Comparison of ENCODE assay signal across 15 cellular contexts in the genomic region with DNA sequence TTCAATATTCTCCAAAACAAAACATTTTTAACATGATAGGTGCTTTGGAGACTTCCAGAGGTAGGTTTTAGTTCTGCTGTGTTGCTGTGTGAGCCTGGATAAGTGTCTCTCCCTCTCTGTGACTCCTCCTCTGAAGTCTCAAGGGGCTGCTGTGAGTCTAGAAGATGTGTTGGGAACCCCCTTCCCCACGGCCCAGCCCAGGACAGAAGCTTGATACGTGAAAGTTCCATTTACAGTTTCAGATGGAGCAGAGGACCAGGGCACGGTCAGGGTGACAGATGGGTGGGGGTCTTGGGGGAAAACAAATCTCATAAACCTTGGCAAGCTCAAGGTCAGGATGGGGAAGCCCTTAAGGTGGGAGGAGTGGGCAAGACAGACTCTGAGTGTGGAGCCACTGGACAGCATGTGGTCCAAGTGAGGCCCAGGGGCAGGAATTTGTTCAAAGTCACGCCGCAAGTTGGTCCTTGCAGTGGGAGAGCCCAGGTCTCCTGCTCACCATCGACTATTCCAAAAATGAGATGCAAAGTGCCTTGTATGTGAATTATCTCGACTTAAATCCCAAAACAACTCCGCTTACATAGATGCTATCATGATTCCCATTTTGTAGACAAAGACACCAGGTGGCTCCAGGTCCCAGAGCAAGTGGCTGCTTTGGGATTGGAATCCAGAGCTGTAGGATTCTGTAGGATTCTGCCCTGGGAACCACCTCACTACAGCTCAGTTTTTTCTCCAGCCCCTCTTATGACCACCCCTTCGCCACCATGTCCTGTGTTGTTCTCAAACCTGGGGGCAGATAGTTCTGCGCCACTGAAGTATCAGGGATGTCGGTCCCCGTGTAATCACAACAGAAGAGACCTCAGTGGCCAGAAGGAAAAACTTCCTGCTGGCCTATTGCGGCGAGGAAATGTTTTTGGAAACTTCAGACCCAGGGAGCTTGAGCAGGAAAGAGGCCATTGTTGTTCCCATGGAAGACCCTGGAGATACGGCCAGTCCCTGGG. TPM values are rescaled to one million over a fixed set of nuclear protein-coding genes. Genes with fewer than 3 reads are reported as not detected.
DNase-seq lines count a peak whose midpoint lies in the region; ATAC-seq, FAIRE-seq and TF ChIP-seq lines count a peak whose summit lies in the region.
"Had no signal": no experiment of that assay in that cellular context is flagged by ENCODE, and none has a peak within 500 bp of the region (broad histone marks: within the 10 kb centered on the region; RNA-seq: fewer than 3 reads in every experiment).

No MANE protein-coding gene starts in this region.

- peaks cover 43% of the 10 kb centered on the region for H3K36me3 ChIP-seq in MG63
- peaks cover 33% of the 10 kb centered on the region for H3K36me3 ChIP-seq in lower lobe of right lung
- H3K36me3 ChIP-seq in thoracic aorta: peaks cover 5% of the 10 kb centered on the region
- H3K36me3 ChIP-seq: ovary had no signal

- H3K4me3 ChIP-seq in MG63 (peak overlapping the region; percentile 53; the same call in 1 of the 2 replicates), coronary artery (peak overlapping the region; percentile 82), lower lobe of right lung (peak overlapping the region; percentile 69), thoracic aorta (peak overlapping the region; percentile 87)

- no peaks in the 10 kb centered on the region for H3K27me3 ChIP-seq in MG63
- H3K27me3 ChIP-seq in lower lobe of right lung (ENCODE audit: low read depth): no peaks in the 10 kb centered on the region
- no peaks in the 10 kb centered on the region for H3K27me3 ChIP-seq in thoracic aorta (replicated peaks; ENCODE audit: insufficient read depth)
- H3K27me3 ChIP-seq: ovary had no signal

- no peak for FAIRE-seq in RCC 7860 (lab: Jason Lieb, UNC)

- intact Hi-C loops in lower lobe of right lung (cut with DNase I): loop anchor here (10.0 kb wide), 1 partner anchor 88 kb away; no protein-coding TSS in a partner anchor

- TF ChIP-seq CTCF in coronary artery (IDR thresholded peaks at IDR 0.05) (no peak), lower lobe of right lung (IDR thresholded peaks at IDR 0.05) (no peak), thoracic aorta (IDR thresholded peaks at IDR 0.05) (no peak)

- peaks cover 77% of the 10 kb centered on the region for H3K4me1 ChIP-seq in lower lobe of right lung
- peaks cover 31 to 90% of the 10 kb centered on the region in 2 donors for H3K4me1 ChIP-seq in thoracic aorta (ENCODE audit: control insufficient read depth in 1 of 2, low read depth in 2 of 2)

- DNase-seq in MG63: no peak
- DNase-seq in coronary artery (ENCODE audit: low spot score): no peak
- DNase-seq in lower lobe of right lung: no peak
- no peak for DNase-seq in thoracic aorta (ENCODE audit: low spot score)
- DNase-seq in RCC 7860 (ENCODE audit: low spot score): no peak
- DNase-seq in activated CD4-positive, alpha-beta T cell treated with anti-CD3 and anti-CD28 coated beads, Interleukin-2, amount 50 U/mL, for 48 hours: no peak
- DNase-seq: activated CD4-positive, alpha-beta memory T cell treated with anti-CD3 and anti-CD28 coated beads for 36 hours; CD8-positive, alpha-beta memory T cell; effector memory CD8-positive, alpha-beta T cell; GDM1; hypothalamus; midbrain; NCI-H146; ovary had no signal

- H3K27ac ChIP-seq in coronary artery: peak overlapping the region; percentile 94 to 96
- peak overlapping the region; percentile 78 for H3K27ac ChIP-seq in lower lobe of right lung
- peak overlapping the region; percentile 77 to 86 for H3K27ac ChIP-seq in thoracic aorta
- H3K27ac ChIP-seq: ovary had no signal

- H3K9me3 ChIP-seq in MG63 (no peaks in the 10 kb centered on the region), lower lobe of right lung (no peaks in the 10 kb centered on the region), thoracic aorta (no peaks in the 10 kb centered on the region)
- H3K9me3 ChIP-seq: ovary had no signal

- no peak for ATAC-seq in lower lobe of right lung
- no peak for ATAC-seq in thoracic aorta (ENCODE audit: insufficient number of reproducible peaks, low FRiP score, low read depth)
- ATAC-seq in GM18861 (IDR thresholded peaks at IDR 0.05; ENCODE audit: unreplicated experiment): no peak
- ATAC-seq: effector memory CD8-positive, alpha-beta T cell had no signal

RNA-seq across cellular contexts. Expression of a gene that starts 1.9 kb away (rescaled TPM):
- total RNA-seq in MG63 (2014; rRNA removed; shearing (Covaris generic); ENCODE audit: low replicate concordance): 82.5 and 111 TPM in 2 replicates
- 362 TPM for total RNA-seq in lower lobe of right lung
- total RNA-seq in thoracic aorta: 100 to 1,000 TPM; 371 to 755 TPM
- total RNA-seq: activated CD4-positive, alpha-beta memory T cell treated with anti-CD3 and anti-CD28 coated beads for 36 hours; CD8-positive, alpha-beta memory T cell had no signal
